Comparison of ENCODE assay signal across 8 cellular contexts in genomic region chr9:25677301-25678146, GRCh38. TPM values are rescaled to one million over a fixed set of nuclear protein-coding genes. Genes with fewer than 3 reads are reported as not detected.
DNase-seq lines count a peak whose midpoint lies in the region; ATAC-seq and TF ChIP-seq lines count a peak whose summit lies in the region.

No MANE protein-coding gene starts in this region.

- H3K4me1 ChIP-seq in naive thymus-derived CD4-positive, alpha-beta T cell (ENCODE audit: control insufficient read depth in 2 of 2, insufficient read depth in 2 of 2, low read length in 2 of 2), result no peaks in the 10 kb centered on the region
- H3K4me1 ChIP-seq in aorta (ENCODE audit: control insufficient read depth in 1 of 2, insufficient read depth in 2 of 2, low read length in 2 of 2), result peaks cover 0 to 2% of the 10 kb centered on the region in 2 donors

- peaks cover 13% of the 10 kb centered on the region for H3K27me3 Mint-ChIP-seq in activated T-cell treated with anti-CD3 and anti-CD28 coated beads, Interleukin-2, amount 50 U/mL, for 4 hours (ENCODE audit: low read depth)
- peaks cover 15 to 23% (median 17%) of the 10 kb centered on the region in 5 donors for H3K27me3 Mint-ChIP-seq in naive thymus-derived CD4-positive, alpha-beta T cell
- peaks cover 17% of the 10 kb centered on the region for H3K27me3 Mint-ChIP-seq in activated CD4-positive, alpha-beta memory T cell treated with anti-CD3 and anti-CD28 coated beads for 36 hours

- no peak overlapping the region for H3K27ac ChIP-seq in naive thymus-derived CD4-positive, alpha-beta T cell (ENCODE audit: low read depth, low read length)
- peak overlapping the region; percentile 80 to 93 for H3K27ac ChIP-seq in aorta (ENCODE audit: low read depth in 1 of 2, low read length in 2 of 2)

- H3K4me3 ChIP-seq in foreskin fibroblast (ENCODE audit: low read depth in 1 of 2, low read length in 2 of 2) (peak overlapping the region; percentile 61 to 78), aorta (ENCODE audit: low read length in 2 of 2) (peak overlapping the region; percentile 54 to 69)
- no peak overlapping the region for H3K4me3 ChIP-seq in naive thymus-derived CD4-positive, alpha-beta T cell (ENCODE audit: low read length)

- intact Hi-C loops in naive thymus-derived CD4-positive, alpha-beta T cell (cut with micrococcal nuclease), result no loop called here
- intact Hi-C loops in aorta (cut with DNase I), result no loop called here
- intact Hi-C loops in activated CD4-positive, alpha-beta memory T cell treated with anti-CD3 and anti-CD28 coated beads for 36 hours (cut with micrococcal nuclease), result no loop called here

- CTCF ChIA-PET in naive thymus-derived CD4-positive, alpha-beta T cell (lab: Charles Lee), result no interaction called here
- CTCF ChIA-PET in activated CD4-positive, alpha-beta memory T cell treated with anti-CD3 and anti-CD28 coated beads for 36 hours (lab: Charles Lee), result no interaction called here

- DNase-seq in C1 segment of cervical spinal cord (lab: John Stamatoyannopoulos, UW), result peak; percentile 3 to 87 (median 72)
- peak; percentile 62 for DNase-seq in NCI-H1092 (lab: John Stamatoyannopoulos, UW)
- no peak for DNase-seq in activated T-cell treated with anti-CD3 and anti-CD28 coated beads, Interleukin-2, amount 50 U/mL, for 4 hours
- DNase-seq in foreskin fibroblast, result peak; percentile 35 to 63
- DNase-seq in naive thymus-derived CD4-positive, alpha-beta T cell, result peak in 5 of 9 donors; percentile 1 to 23 (median 2)
- DNase-seq in aorta, result peak; percentile 92 to 96
- DNase-seq in activated CD4-positive, alpha-beta memory T cell treated with anti-CD3 and anti-CD28 coated beads for 36 hours, result no peak

- no peaks in the 10 kb centered on the region for H3K9me3 ChIP-seq in naive thymus-derived CD4-positive, alpha-beta T cell (ENCODE audit: control insufficient read depth in 2 of 3, low read length in 3 of 3)
- no peaks in the 10 kb centered on the region for H3K9me3 ChIP-seq in aorta (ENCODE audit: control insufficient read depth, low read length)

- WGBS in aorta, 2 donors, result 0 to 1% methylated on average over 71 to 77 of the region's 77 CpGs

- no peaks in the 10 kb centered on the region for H3K36me3 Mint-ChIP-seq in activated T-cell treated with anti-CD3 and anti-CD28 coated beads, Interleukin-2, amount 50 U/mL, for 4 hours (ENCODE audit: insufficient read depth)
- no peaks in the 10 kb centered on the region for H3K36me3 Mint-ChIP-seq in naive thymus-derived CD4-positive, alpha-beta T cell
- H3K36me3 Mint-ChIP-seq in activated CD4-positive, alpha-beta memory T cell treated with anti-CD3 and anti-CD28 coated beads for 36 hours, result peaks cover 4% of the 10 kb centered on the region

- H3K9me3 Mint-ChIP-seq in activated T-cell treated with anti-CD3 and anti-CD28 coated beads, Interleukin-2, amount 50 U/mL, for 4 hours, result peaks cover 9% of the 10 kb centered on the region
- peaks cover 0 to 11% (median 4%) of the 10 kb centered on the region in 11 donors for H3K9me3 Mint-ChIP-seq in naive thymus-derived CD4-positive, alpha-beta T cell
- H3K9me3 Mint-ChIP-seq in activated CD4-positive, alpha-beta memory T cell treated with anti-CD3 and anti-CD28 coated beads for 36 hours, result peaks cover 3% of the 10 kb centered on the region

- no peak overlapping the region for H3K27ac Mint-ChIP-seq in naive thymus-derived CD4-positive, alpha-beta T cell
- H3K27ac Mint-ChIP-seq in activated CD4-positive, alpha-beta memory T cell treated with anti-CD3 and anti-CD28 coated beads for 36 hours, result no peak overlapping the region

- TF ChIP-seq CTCF in foreskin fibroblast (IDR thresholded peaks at IDR 0.05; ENCODE audit: low read depth, low read length), result no peak

- peak overlapping the region; percentile 35 for H3K4me3 Mint-ChIP-seq in activated T-cell treated with anti-CD3 and anti-CD28 coated beads, Interleukin-2, amount 50 U/mL, for 4 hours
- peak overlapping the region; percentile 34 to 77 (median 60) for H3K4me3 Mint-ChIP-seq in naive thymus-derived CD4-positive, alpha-beta T cell
- H3K4me3 Mint-ChIP-seq in activated CD4-positive, alpha-beta memory T cell treated with anti-CD3 and anti-CD28 coated beads for 36 hours, result no peak overlapping the region

- no peaks in the 10 kb centered on the region for H3K4me1 Mint-ChIP-seq in activated T-cell treated with anti-CD3 and anti-CD28 coated beads, Interleukin-2, amount 50 U/mL, for 4 hours (ENCODE audit: low read depth)
- H3K4me1 Mint-ChIP-seq in naive thymus-derived CD4-positive, alpha-beta T cell, result peaks cover 0 to 5% (median 0%) of the 10 kb centered on the region in 7 donors
- H3K4me1 Mint-ChIP-seq in activated CD4-positive, alpha-beta memory T cell treated with anti-CD3 and anti-CD28 coated beads for 36 hours (ENCODE audit: low read depth), result no peaks in the 10 kb centered on the region

- ATAC-seq in GM19467 (IDR thresholded peaks at IDR 0.05; ENCODE audit: unreplicated experiment), result peak; percentile 25
- peak; percentile 53 to 55 for ATAC-seq in activated T-cell treated with anti-CD3 and anti-CD28 coated beads, Interleukin-2, amount 50 U/mL, for 4 hours
- ATAC-seq in naive thymus-derived CD4-positive, alpha-beta T cell, result peak; percentile 41
- ATAC-seq in aorta (ENCODE audit: low FRiP score), result peak; percentile 97

- POLR2A ChIA-PET in naive thymus-derived CD4-positive, alpha-beta T cell (lab: Charles Lee), result no interaction called here
- POLR2A ChIA-PET in activated CD4-positive, alpha-beta memory T cell treated with anti-CD3 and anti-CD28 coated beads for 36 hours (lab: Charles Lee), result no interaction called here

- H3K36me3 ChIP-seq in naive thymus-derived CD4-positive, alpha-beta T cell (ENCODE audit: control insufficient read depth in 2 of 3, insufficient read depth in 3 of 3, low read length in 3 of 3), result no peaks in the 10 kb centered on the region
- no peaks in the 10 kb centered on the region for H3K36me3 ChIP-seq in aorta (ENCODE audit: control insufficient read depth in 1 of 2, insufficient read depth in 2 of 2, low read length in 1 of 2)

- H3K27me3 ChIP-seq in naive thymus-derived CD4-positive, alpha-beta T cell (ENCODE audit: control insufficient read depth in 2 of 2, insufficient read depth in 2 of 2, low read length in 2 of 2), result no peaks in the 10 kb centered on the region
- no peaks in the 10 kb centered on the region for H3K27me3 ChIP-seq in aorta (ENCODE audit: control insufficient read depth in 1 of 2, insufficient read depth in 2 of 2, low read length in 1 of 2)

RNA-seq across cellular contexts. Expression of gene TUSC1, which starts 0.7 kb away (rescaled TPM):
- total RNA-seq in activated T-cell treated with anti-CD3 and anti-CD28 coated beads, Interleukin-2, amount 50 U/mL, for 4 hours, result under 1 TPM; 0.41 to 0.63 (median 0.53) TPM
- under 1 TPM in 3 of 5 experiments, not detected in 2; 0.10 to 0.37 (median 0.17) TPM for total RNA-seq in naive thymus-derived CD4-positive, alpha-beta T cell
- under 1 TPM; 0.17 to 0.48 TPM for polyA plus RNA-seq in naive thymus-derived CD4-positive, alpha-beta T cell
- total RNA-seq in aorta, result 10 to 100 TPM; 12.6 to 22.1 TPM
- 10 to 100 TPM in 1 of 2 donors, 1 to 10 TPM in 1; 9.0 to 22.4 TPM for polyA plus RNA-seq in aorta
- not detected for total RNA-seq in activated CD4-positive, alpha-beta memory T cell treated with anti-CD3 and anti-CD28 coated beads for 36 hours

Comparison
In these comparisons a context has a peak if more than half of its experiments do, and no peak if none do; other contexts are left out.
1. DNase-seq: peak in C1 segment of cervical spinal cord (14 of 14), NCI-H1092 (single experiment), foreskin fibroblast (2 of 2), naive thymus-derived CD4-positive, alpha-beta T cell (5 of 9) and aorta (2 of 2); none in activated T-cell treated with anti-CD3 and anti-CD28 coated beads, Interleukin-2, amount 50 U/mL, for 4 hours (single experiment) and activated CD4-positive, alpha-beta memory T cell treated with anti-CD3 and anti-CD28 coated beads for 36 hours (single experiment).
2. ATAC-seq: peak in every context shown above with its lines; median percentile 97 in aorta; 54 in activated T-cell treated with anti-CD3 and anti-CD28 coated beads, Interleukin-2, amount 50 U/mL, for 4 hours; 41 in naive thymus-derived CD4-positive, alpha-beta T cell; 25 in GM19467.
3. RNA of gene TUSC1, which starts 0.7 kb away (total RNA-seq): 12.6 to 22.1 TPM in aorta; 0.41 to 0.63 TPM in activated T-cell treated with anti-CD3 and anti-CD28 coated beads, Interleukin-2, amount 50 U/mL, for 4 hours, 0.10 to 0.37 TPM in naive thymus-derived CD4-positive, alpha-beta T cell and not detected in activated CD4-positive, alpha-beta memory T cell treated with anti-CD3 and anti-CD28 coated beads for 36 hours; every median in the first group is over 4 times any median in the second.